Comparison of ENCODE assay signal across 20 cellular contexts in genomic region chr6:126094411-126094810, GRCh38.
"Had no signal": no experiment of that assay in that cellular context is flagged by ENCODE, and none has a peak within 500 bp of the region (broad histone marks: within the 10 kb centered on the region; RNA-seq: fewer than 3 reads in every experiment).

No MANE protein-coding gene starts in this region.

- H3K36me3 ChIP-seq: heart left ventricle, thoracic aorta, transverse colon, vagina had no signal

- H3K4me3 Mint-ChIP-seq: effector memory CD8-positive, alpha-beta T cell; memory B cell; mesothelial cell of epicardium; natural killer cell; neural crest cell had no signal

- H3K27me3 ChIP-seq: foreskin keratinocyte, stomach, transverse colon, vagina had no signal

- H3K9me3 ChIP-seq: heart left ventricle, stomach, thoracic aorta, transverse colon, vagina had no signal

- ATAC-seq: effector memory CD8-positive, alpha-beta T cell; foreskin keratinocyte; heart left ventricle; left lobe of liver; natural killer cell; right cardiac atrium had no signal

- H3K36me3 Mint-ChIP-seq: natural killer cell had no signal

- DNase-seq: cortex of kidney; effector memory CD8-positive, alpha-beta T cell; foreskin keratinocyte; heart left ventricle; hippocampal formation; islet precursor cell; natural killer cell; right cardiac atrium; small intestine; stimulated activated CD4-positive, alpha-beta T cell treated with anti-CD3 and anti-CD28 coated beads, Interleukin-12 subunit alpha, Interleukin-12 subunit beta, amount 100 ng/mL, for 4 hours; stimulated activated naive CD4-positive, alpha-beta T cell; stomach; substantia nigra; transverse colon had no signal

- H3K9me3 Mint-ChIP-seq: effector memory CD8-positive, alpha-beta T cell; memory B cell; natural killer cell; neural crest cell had no signal

- H3K27ac ChIP-seq: foreskin keratinocyte, heart left ventricle, stomach, thoracic aorta, transverse colon, vagina had no signal

- H3K4me1 ChIP-seq: foreskin keratinocyte, heart left ventricle, stomach, transverse colon, vagina had no signal

- H3K4me3 ChIP-seq: heart left ventricle, stomach, thoracic aorta, transverse colon, vagina had no signal

- H3K27ac Mint-ChIP-seq: effector memory CD8-positive, alpha-beta T cell; memory B cell; mesothelial cell of epicardium; natural killer cell had no signal

- H3K27me3 Mint-ChIP-seq: effector memory CD8-positive, alpha-beta T cell; memory B cell had no signal

- H3K4me1 Mint-ChIP-seq: memory B cell, mesothelial cell of epicardium had no signal
